Comparison of ENCODE assay signal across 8 cellular contexts in the genomic region with DNA sequence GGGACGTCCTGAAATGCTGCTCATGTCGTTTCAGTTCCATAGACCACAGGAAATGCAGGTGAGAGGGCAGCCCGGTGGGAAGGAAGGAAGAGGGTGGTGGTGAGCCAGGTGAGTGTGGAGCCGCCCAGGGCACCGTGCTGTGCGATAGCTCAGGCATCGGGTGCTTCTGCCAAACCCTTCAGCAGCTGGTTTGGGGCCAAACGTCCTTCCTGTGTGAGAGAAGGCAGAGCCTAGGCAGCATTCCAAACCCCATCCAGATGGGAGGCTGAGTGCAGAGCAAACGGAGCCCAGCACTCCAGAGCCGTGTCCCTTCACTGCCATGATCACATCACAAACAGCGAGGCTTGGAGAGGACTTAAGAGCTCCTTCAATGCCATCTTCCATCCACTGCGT.
DNase-seq lines count a peak whose midpoint lies in the region; ATAC-seq and TF ChIP-seq lines count a peak whose summit lies in the region.
"Not testable (repeated sequence)": the region's sequence is repeated elsewhere in the genome, so short reads cannot be mapped to it uniquely, and the experiment has no call there.

No MANE protein-coding gene starts in this region.

- H2AFZ ChIP-seq in ACC112 (ENCODE audit: low read length, unreplicated experiment), result not testable (repeated sequence)

- not testable (repeated sequence) for H3K9me3 Mint-ChIP-seq in activated CD8-positive, alpha-beta T cell treated with anti-CD3 and anti-CD28 coated beads for 36 hours; naive thymus-derived CD8-positive, alpha-beta T cell

- H3K4me1 Mint-ChIP-seq in activated CD8-positive, alpha-beta T cell treated with anti-CD3 and anti-CD28 coated beads for 36 hours (ENCODE audit: low read depth), result peaks cover 11% of the 10 kb centered on the region
- peaks cover 8 to 16% (median 12%) of the 10 kb centered on the region in 4 donors for H3K4me1 Mint-ChIP-seq in naive thymus-derived CD8-positive, alpha-beta T cell

- H3K27ac Mint-ChIP-seq in activated CD8-positive, alpha-beta T cell treated with anti-CD3 and anti-CD28 coated beads for 36 hours, result not testable (repeated sequence)
- H3K27ac Mint-ChIP-seq in naive thymus-derived CD8-positive, alpha-beta T cell, result peak overlapping the region in 5 of 10 donors; percentile 58 to 86 (median 76)

- peak overlapping the region; percentile 26 for H3K4me3 Mint-ChIP-seq in activated CD8-positive, alpha-beta T cell treated with anti-CD3 and anti-CD28 coated beads for 36 hours
- peak overlapping the region in 9 of 10 donors; percentile 44 to 88 (median 69) for H3K4me3 Mint-ChIP-seq in naive thymus-derived CD8-positive, alpha-beta T cell

- H3K4me3 ChIP-seq in ACC112 (ENCODE audit: low read depth, low read length) (0 out of 2 replicates have a peak overlapping the region, but pooled peaks have one; percentile 33), left ventricle myocardium inferior (peak overlapping the region; percentile 11)
- not testable (repeated sequence) for H3K4me3 ChIP-seq in choroid plexus epithelial cell (ENCODE audit: low read depth, low read length)

- peak; percentile 67 for DNase-seq in Daoy (ENCODE audit: low read depth)
- peak; percentile 83 for DNase-seq in NCI-H1105 treated with DMSO at 0.1 percent for 48 hours (lab: John Stamatoyannopoulos, UW)
- peak; percentile 46 for DNase-seq in NCI-H510A treated with DMSO at 0.1 percent for 48 hours (lab: John Stamatoyannopoulos, UW)
- DNase-seq in activated CD8-positive, alpha-beta T cell treated with anti-CD3 and anti-CD28 coated beads for 36 hours; naive thymus-derived CD8-positive, alpha-beta T cell: not testable (repeated sequence)
- peak; percentile 13 for DNase-seq in choroid plexus epithelial cell (ENCODE audit: low read depth)
- peak; percentile 82 for DNase-seq in left ventricle myocardium inferior

- not testable (repeated sequence) for H3K27ac ChIP-seq in ACC112 (ENCODE audit: low read depth, low read length)
- H3K27ac ChIP-seq in left ventricle myocardium inferior (replicated peaks), result peak overlapping the region; percentile 42

- H3K27me3 ChIP-seq in ACC112 (ENCODE audit: insufficient read depth, low read length); left ventricle myocardium inferior (ENCODE audit: low read depth): not testable (repeated sequence)

- intact Hi-C loops in activated CD8-positive, alpha-beta T cell treated with anti-CD3 and anti-CD28 coated beads for 36 hours (cut with micrococcal nuclease); left ventricle myocardium inferior (cut with micrococcal nuclease): not testable (repeated sequence)

- not testable (repeated sequence) for H3K36me3 ChIP-seq in ACC112 (ENCODE audit: insufficient read depth, low read length)
- H3K36me3 ChIP-seq in left ventricle myocardium inferior, result peaks cover 15% of the 10 kb centered on the region

- CTCF ChIA-PET in activated CD8-positive, alpha-beta T cell treated with anti-CD3 and anti-CD28 coated beads for 36 hours (lab: Charles Lee), result interaction anchor here (1.3 kb wide), 1 partner anchor 11 kb away, joined by 5 read pairs; no protein-coding TSS in a partner anchor

- not testable (repeated sequence) for ATAC-seq in activated CD8-positive, alpha-beta T cell treated with anti-CD3 and anti-CD28 coated beads for 36 hours
- ATAC-seq in naive thymus-derived CD8-positive, alpha-beta T cell, result peak; percentile 53 to 59

- POLR2A ChIA-PET in activated CD8-positive, alpha-beta T cell treated with anti-CD3 and anti-CD28 coated beads for 36 hours (lab: Charles Lee); naive thymus-derived CD8-positive, alpha-beta T cell (lab: Charles Lee): not testable (repeated sequence)

- not testable (repeated sequence) for H3K36me3 Mint-ChIP-seq in activated CD8-positive, alpha-beta T cell treated with anti-CD3 and anti-CD28 coated beads for 36 hours (ENCODE audit: low read depth)
- H3K36me3 Mint-ChIP-seq in naive thymus-derived CD8-positive, alpha-beta T cell, result peaks cover 0 to 19% (median 3%) of the 10 kb centered on the region in 3 donors

- H3K27me3 Mint-ChIP-seq in activated CD8-positive, alpha-beta T cell treated with anti-CD3 and anti-CD28 coated beads for 36 hours, result peaks cover 13% of the 10 kb centered on the region
- H3K27me3 Mint-ChIP-seq in naive thymus-derived CD8-positive, alpha-beta T cell, result peaks cover 8 to 18% (median 11%) of the 10 kb centered on the region in 5 donors

- not testable (repeated sequence) for H3K9me3 ChIP-seq in left ventricle myocardium inferior (replicated peaks)

- not testable (repeated sequence) for TF ChIP-seq CTCF in activated CD8-positive, alpha-beta T cell treated with anti-CD3 and anti-CD28 coated beads for 36 hours (IDR thresholded peaks at IDR 0.05); choroid plexus epithelial cell (conservative IDR thresholded peaks at IDR 0.05; ENCODE audit: low read depth, low read length); left ventricle myocardium inferior (IDR thresholded peaks at IDR 0.05; ENCODE audit: borderline replicate concordance)

- not testable (repeated sequence) for H3K4me1 ChIP-seq in ACC112 (ENCODE audit: control insufficient read depth, insufficient read depth, low read length, unreplicated experiment)
- H3K4me1 ChIP-seq in left ventricle myocardium inferior, result peaks cover 14% of the 10 kb centered on the region

- H3K79me2 ChIP-seq in ACC112 (ENCODE audit: control insufficient read depth, insufficient read depth, low read length, unreplicated experiment), result not testable (repeated sequence)
